13 cellular contexts compared by ENCODE assay signal in the genomic region with DNA sequence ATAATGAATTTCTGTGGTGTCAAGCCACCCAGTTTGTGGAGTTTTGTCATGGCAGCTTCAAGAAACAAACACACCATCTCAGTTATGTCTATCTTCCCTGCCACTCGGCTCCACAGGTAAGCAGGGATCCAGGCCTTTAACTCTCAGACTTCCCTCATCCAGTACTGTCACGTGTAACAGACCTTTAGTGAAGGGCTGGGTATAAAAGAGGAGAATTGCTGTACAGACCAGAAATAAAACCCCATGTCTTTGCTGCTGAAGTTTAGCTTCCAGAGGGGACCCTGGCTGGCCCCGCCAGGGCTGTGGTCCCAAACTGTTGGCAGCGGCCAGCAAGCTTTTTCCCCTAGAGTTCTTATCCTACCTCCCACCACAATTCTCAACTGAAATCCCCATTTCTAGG.
DNase-seq lines count a peak whose midpoint lies in the region; ATAC-seq, FAIRE-seq and TF ChIP-seq lines count a peak whose summit lies in the region.
"Had no signal": no experiment of that assay in that cellular context is flagged by ENCODE, and none has a peak within 500 bp of the region (broad histone marks: within the 10 kb centered on the region; RNA-seq: fewer than 3 reads in every experiment).

No MANE protein-coding gene starts in this region.

- H2AFZ ChIP-seq in K562 (ENCODE audit: low read depth, low read length): no peak overlapping the region
- H2AFZ ChIP-seq: GM23248 had no signal

- in situ Hi-C loops in K562 (cut with MboI): no loop called here

- no peaks in the 10 kb centered on the region for H3K9me3 ChIP-seq in K562 (replicated peaks; ENCODE audit: control insufficient read depth, insufficient read depth, low read depth, low read length)
- no peaks in the 10 kb centered on the region for H3K9me3 ChIP-seq in neutrophil
- H3K9me3 ChIP-seq in testis: no peaks in the 10 kb centered on the region
- H3K9me3 ChIP-seq: HAP-1 had no signal

- no peaks in the 10 kb centered on the region for H3K9me1 ChIP-seq in K562 (ENCODE audit: control insufficient read depth, insufficient read depth, low read length)

- no peak overlapping the region for H3K4me2 ChIP-seq in K562 (ENCODE audit: insufficient read depth, low read length)

- CTCF ChIA-PET in K562 (lab: Yijun Ruan, JAX; ENCODE audit: low intra/inter-chr PET ratio): no interaction called here

- H3K36me3 ChIP-seq in K562 (ENCODE audit: control insufficient read depth, insufficient read depth, low read length) (no peaks in the 10 kb centered on the region), neutrophil (no peaks in the 10 kb centered on the region), testis (ENCODE audit: low read depth, missing control alignments) (no peaks in the 10 kb centered on the region)
- H3K36me3 ChIP-seq: HAP-1 had no signal

- H3K4me3 ChIP-seq in K562 (no peak overlapping the region), neutrophil (ENCODE audit: low read depth in 1 of 2, low read length in 1 of 2) (no peak overlapping the region), testis (no peak overlapping the region)
- H3K4me3 ChIP-seq: GM23248, HAP-1 had no signal

- H3K9ac ChIP-seq in K562 (ENCODE audit: insufficient read depth in 1 of 2, low read depth in 2 of 2, low read length in 2 of 2): no peak overlapping the region
- H3K9ac ChIP-seq: GM23248 had no signal

- no peak for TF ChIP-seq EP300 in K562 (IDR thresholded peaks at IDR 0.05; ENCODE audit: low read length)

- H3K27me3 ChIP-seq in K562 (ENCODE audit: control insufficient read depth in 2 of 2, insufficient read depth in 2 of 2, low read length in 2 of 2) (peaks cover 0 to 8% of the 10 kb centered on the region in 2 experiments; a peak in 3 of 5 replicates), neutrophil (no peaks in the 10 kb centered on the region), testis (no peaks in the 10 kb centered on the region)

- H3K79me2 ChIP-seq in K562 (ENCODE audit: control insufficient read depth, insufficient read depth, low read length): no peaks in the 10 kb centered on the region

- no peaks in the 10 kb centered on the region for H4K20me1 ChIP-seq in K562 (replicated peaks; ENCODE audit: control insufficient read depth, insufficient read depth, low read length)

- H3K4me1 ChIP-seq in K562 (replicated peaks in 1 of 2; ENCODE audit: control insufficient read depth in 2 of 2, insufficient read depth in 2 of 2, low read length in 2 of 2) (no peaks in the 10 kb centered on the region), neutrophil (ENCODE audit: control insufficient read depth in 1 of 2, insufficient read depth in 1 of 2, low read depth in 1 of 2, low read length in 1 of 2) (peaks cover 11 to 20% of the 10 kb centered on the region in 2 experiments), testis (peaks cover 11% of the 10 kb centered on the region)
- H3K4me1 ChIP-seq: HAP-1 had no signal

- FAIRE-seq in K562 (lab: Jason Lieb, UNC): no peak
- FAIRE-seq: HTR-8/SVneo had no signal

- H3K27ac ChIP-seq in K562 (ENCODE audit: extremely low read depth, low read depth, low read length): no peak overlapping the region
- peak overlapping the region; percentile 53 for H3K27ac ChIP-seq in neutrophil
- no peak overlapping the region for H3K27ac ChIP-seq in testis
- H3K27ac ChIP-seq: GM23248 had no signal

- TF ChIP-seq CTCF in K562 (IDR thresholded peaks at IDR 0.05 in 2 of 3, conservative IDR thresholded peaks at IDR 0.05 in 1 of 3; ENCODE audit: insufficient read depth in 2 of 3, low read depth in 1 of 3, low read length in 3 of 3) (no peak), neutrophil (IDR thresholded peaks at IDR 0.05) (no peak), testis (IDR thresholded peaks at IDR 0.05) (no peak)

- POLR2A ChIA-PET in K562 (lab: Yijun Ruan, JAX): no interaction called here

- WGBS in K562 (ENCODE audit: insufficient coverage, low coverage, missing lambda C conversion rate): 0% methylated on average over 4 of the region's 4 CpGs
- 85 to 96% methylated on average over 4 of the region's 4 CpGs for WGBS in testis, 2 donors

- no peak for TF ChIP-seq POLR2A in K562 (conservative IDR thresholded peaks at IDR 0.05)
- no peak for TF ChIP-seq POLR2A in testis (IDR thresholded peaks at IDR 0.05)

- intact Hi-C loops in K562 (cut with micrococcal nuclease): no loop called here
- intact Hi-C loops in testis (cut with DNase I; ENCODE audit: low total_unique reads): no loop called here

- TF ChIP-seq RAD21 in K562 (CRISPR knock-in tag; conservative IDR thresholded peaks at IDR 0.05 in 1 of 2, IDR thresholded peaks at IDR 0.05 in 1 of 2): no peak

- BruUV-seq in K562 (replicated peaks; lab: Mats Ljungman, UMichigan): no TSS peak

- ATAC-seq in K562 (no peak), GM19452 (IDR thresholded peaks at IDR 0.05; ENCODE audit: unreplicated experiment) (no peak)

- DNase-seq in activated CD8-positive, alpha-beta memory T cell treated with anti-CD3 and anti-CD28 coated beads for 24 hours: peak; percentile 28
- no peak for DNase-seq in activated CD8-positive, alpha-beta memory T cell treated with anti-CD3 and anti-CD28 coated beads, Interleukin-2, amount 50 U/mL, for 4 hours
- DNase-seq in K562 (ENCODE audit: extremely low read depth in 1 of 4, low spot score in 3 of 4): no peak
- DNase-seq in amygdala (lab: John Stamatoyannopoulos, UW): no peak
- DNase-seq in GM19238 (ENCODE audit: insufficient read length, low spot score): no peak
- DNase-seq in testis: no peak
- DNase-seq: CD4-positive, CD25-positive, alpha-beta regulatory T cell; DMS53; GM23248 had no signal

TF ChIP-seq in K562, 482 proteins besides CTCF, POLR2A, EP300 and RAD21:
- TF ChIP-seq KDM4B (IDR thresholded peaks at IDR 0.05; ENCODE audit: borderline replicate concordance in 2 of 2, low read depth in 1 of 2) (no peak), ZFP1 (CRISPR knock-in tag; IDR thresholded peaks at IDR 0.05) (peak; percentile 73; the same call in 1 of the 2 replicates), KLF10 (CRISPR knock-in tag; IDR thresholded peaks at IDR 0.05) (no peak)
